In genomic region chr15:67005294-67005996, GRCh38 we compare ENCODE assay signal across 17 cellular contexts. TPM values are rescaled to one million over a fixed set of nuclear protein-coding genes. Genes with fewer than 3 reads are reported as not detected.
DNase-seq lines count a peak whose midpoint lies in the region; ATAC-seq, FAIRE-seq and TF ChIP-seq lines count a peak whose summit lies in the region.
"Had no signal": no experiment of that assay in that cellular context is flagged by ENCODE, and none has a peak within 500 bp of the region (broad histone marks: within the 10 kb centered on the region; RNA-seq: fewer than 3 reads in every experiment).

No MANE protein-coding gene starts in this region.

- no peaks in the 10 kb centered on the region for H3K79me1 ChIP-seq in H1 (ENCODE audit: low read depth, low read length)

- H2AK5ac ChIP-seq in H1 (ENCODE audit: low read depth, low read length): no peak overlapping the region; the same call in 1 of the 2 replicates

- H3K27ac ChIP-seq in HepG2 (ENCODE audit: extremely low read length, insufficient read depth, low read length): no peak overlapping the region
- no peak overlapping the region for H3K27ac ChIP-seq in right lobe of liver
- no peak overlapping the region for H3K27ac ChIP-seq in H1 (ENCODE audit: low read depth, low read length)
- no peak overlapping the region for H3K27ac ChIP-seq in OCI-LY7 (ENCODE audit: low read depth, low read length, poor library complexity, severe bottlenecking)
- H3K27ac ChIP-seq: 22Rv1 had no signal

- H3K56ac ChIP-seq in H1 (replicated peaks; ENCODE audit: insufficient read length, low read depth, low read length): no peak overlapping the region

- H4K20me1 ChIP-seq in HepG2 (ENCODE audit: insufficient read depth, low read length) (no peaks in the 10 kb centered on the region; the same call in 1 of the 2 replicates), H1 (replicated peaks in 1 of 2; ENCODE audit: control insufficient read depth in 1 of 2, insufficient read depth in 2 of 2, low read length in 2 of 2) (no peaks in the 10 kb centered on the region), OCI-LY7 (ENCODE audit: insufficient read depth, low read length) (no peaks in the 10 kb centered on the region)

- DNase-seq in HepG2 (ENCODE audit: low spot score) (no peak), right lobe of liver (no peak), H1 (ENCODE audit: low read depth in 1 of 2, low spot score in 2 of 2) (peak in 1 of 2 experiments; percentile 35), neural crest cell (ENCODE audit: low read depth, low spot score) (no peak), NAMALWA (ENCODE audit: low spot score) (no peak), OCI-LY7 (ENCODE audit: low spot score) (no peak), OCI-M1 (lab: John Stamatoyannopoulos, UW) (no peak)
- DNase-seq: Caco-2; CD8-positive, alpha-beta memory T cell; DND-41; GDM1; GOT3 had no signal

- H3K79me2 ChIP-seq in HepG2 (ENCODE audit: insufficient read depth, low read length): no peaks in the 10 kb centered on the region
- no peaks in the 10 kb centered on the region for H3K79me2 ChIP-seq in H1 (ENCODE audit: control insufficient read depth in 1 of 2, insufficient read depth in 2 of 2, low read length in 2 of 2)
- no peaks in the 10 kb centered on the region for H3K79me2 ChIP-seq in OCI-LY7 (ENCODE audit: insufficient read depth, low read depth, low read length)

- no peak for TF ChIP-seq EP300 in HepG2 (IDR thresholded peaks at IDR 0.05; ENCODE audit: low read depth in 2 of 2, low read length in 2 of 2)
- TF ChIP-seq EP300 in HepG2 (CRISPR knock-in tag; IDR thresholded peaks at IDR 0.05; ENCODE audit: borderline replicate concordance): no peak
- no peak for TF ChIP-seq EP300 in H1 (IDR thresholded peaks at IDR 0.05; ENCODE audit: borderline replicate concordance in 1 of 2, low read depth in 2 of 2, low read length in 2 of 2)

- TF ChIP-seq POLR2A in HepG2 (IDR thresholded peaks at IDR 0.05; ENCODE audit: insufficient read depth in 1 of 2, low read depth in 2 of 2, low read length in 2 of 2) (no peak), right lobe of liver (IDR thresholded peaks at IDR 0.05) (no peak), H1 (IDR thresholded peaks at IDR 0.05; ENCODE audit: control extremely low read depth in 1 of 2, low read depth in 2 of 2, low read length in 2 of 2) (no peak)

- H3K27me3 ChIP-seq in HepG2 (ENCODE audit: control insufficient read depth in 1 of 2, insufficient read depth in 2 of 2, low read length in 2 of 2): no peaks in the 10 kb centered on the region
- no peaks in the 10 kb centered on the region for H3K27me3 ChIP-seq in right lobe of liver
- H3K27me3 ChIP-seq in H1 (replicated peaks in 1 of 4; ENCODE audit: control insufficient read depth in 3 of 4, extremely low read depth in 1 of 4, insufficient read depth in 3 of 4, low read length in 3 of 4): no peaks in the 10 kb centered on the region; a peak in 1 of 7 replicates

- no peak overlapping the region for H3K4me3 Mint-ChIP-seq in neural crest cell
- H3K4me3 Mint-ChIP-seq: CD8-positive, alpha-beta memory T cell had no signal

- intact Hi-C loops in HepG2 (cut with micrococcal nuclease; ENCODE audit: unreplicated experiment): no loop called here
- intact Hi-C loops in right lobe of liver (cut with DNase I): no loop called here
- intact Hi-C loops in OCI-LY7 (cut with micrococcal nuclease; ENCODE audit: unreplicated experiment): no loop called here

- POLR2A ChIA-PET in HepG2 (lab: Yijun Ruan, JAX) (no interaction called here), H1 (lab: Charles Lee; ENCODE audit: partially characterized antibody) (interaction anchor here (0.6 to 0.7 kb wide), 2 partner anchors 12 to 19 kb away, joined by 3 read pairs; no protein-coding TSS in a partner anchor), OCI-LY7 (lab: Charles Lee) (no interaction called here)

- FAIRE-seq in HepG2 (lab: Jason Lieb, UNC) (no peak), H1 (lab: Jason Lieb, UNC) (no peak)
- FAIRE-seq: GM12892, GM19239 had no signal

- WGBS in HepG2 (ENCODE audit: low lambda C conversion rate): 95% methylated on average over 10 of the region's 10 CpGs
- WGBS in right lobe of liver (ENCODE audit: insufficient coverage, low coverage, low lambda C conversion rate, missing lambda C conversion rate): 83% methylated on average over 1 of the region's 10 CpGs
- WGBS in H1 (ENCODE audit: extremely low coverage in 1 of 2, insufficient coverage in 1 of 2, insufficient read length in 1 of 2, insufficient replicate concordance in 2 of 2, low coverage in 1 of 2, low lambda C conversion rate in 2 of 2, missing lambda C conversion rate in 1 of 2), 2 experiments: 94% methylated on average over 10 of the region's 10 CpGs; no CpG with 5 or more reads in 1 of the 2 experiments

- peak overlapping the region; percentile 91; the same call in 1 of the 2 replicates for H2BK20ac ChIP-seq in H1 (ENCODE audit: low read length)

- ATAC-seq in HepG2 (no peak), right lobe of liver (no peak), HG02973 (IDR thresholded peaks at IDR 0.05; ENCODE audit: unreplicated experiment) (no peak)

- no peak overlapping the region for H3K14ac ChIP-seq in H1 (ENCODE audit: insufficient read length)

- H3K9me3 ChIP-seq in HepG2 (ENCODE audit: low read length) (no peaks in the 10 kb centered on the region), right lobe of liver (no peaks in the 10 kb centered on the region), H1 (ENCODE audit: insufficient read depth in 2 of 2, low read depth in 1 of 2, low read length in 1 of 2) (no peaks in the 10 kb centered on the region), OCI-LY7 (ENCODE audit: low read length) (no peaks in the 10 kb centered on the region)
- H3K9me3 ChIP-seq: Caco-2, HAP-1 had no signal

- H3K23ac ChIP-seq in H1 (ENCODE audit: insufficient read length): no peak overlapping the region

- no peak overlapping the region for H3K4me3 ChIP-seq in HepG2 (replicated peaks in 1 of 3; ENCODE audit: insufficient read depth in 1 of 3, low read depth in 2 of 3, low read length in 3 of 3)
- no peak overlapping the region for H3K4me3 ChIP-seq in right lobe of liver
- no peak overlapping the region for H3K4me3 ChIP-seq in H1 (ENCODE audit: extremely low read depth in 1 of 4, insufficient read depth in 2 of 4, low read depth in 3 of 4, low read length in 4 of 4)
- no peak overlapping the region for H3K4me3 ChIP-seq in OCI-LY7 (ENCODE audit: low read depth, low read length, poor library complexity, severe bottlenecking)
- H3K4me3 ChIP-seq: HAP-1 had no signal

- H2BK15ac ChIP-seq in H1 (ENCODE audit: low read length): no peak overlapping the region

- H3K4ac ChIP-seq in H1 (replicated peaks; ENCODE audit: insufficient read length, low read depth, low read length): no peak overlapping the region

- no peak overlapping the region for H2AFZ ChIP-seq in HepG2 (ENCODE audit: low read length)
- no peak overlapping the region for H2AFZ ChIP-seq in H1 (ENCODE audit: low read length)
- H2AFZ ChIP-seq in OCI-LY7 (ENCODE audit: low read length): no peak overlapping the region

- H3K36me3 ChIP-seq in HepG2 (replicated peaks in 1 of 2; ENCODE audit: control insufficient read depth in 1 of 2, insufficient read depth in 2 of 2, low read length in 2 of 2) (no peaks in the 10 kb centered on the region), right lobe of liver (no peaks in the 10 kb centered on the region), H1 (ENCODE audit: control insufficient read depth in 2 of 4, insufficient read depth in 4 of 4, low read length in 3 of 4) (no peaks in the 10 kb centered on the region), OCI-LY7 (ENCODE audit: insufficient read depth, low read length) (no peaks in the 10 kb centered on the region)
- H3K36me3 ChIP-seq: HAP-1 had no signal

- H2BK120ac ChIP-seq in H1 (replicated peaks; ENCODE audit: low read depth, low read length): no peak overlapping the region

- H2BK12ac ChIP-seq in H1 (ENCODE audit: low read depth, low read length): no peak overlapping the region

- H3K9ac ChIP-seq in HepG2 (ENCODE audit: insufficient read depth, low read depth, low read length): no peak overlapping the region
- no peak overlapping the region for H3K9ac ChIP-seq in H1 (replicated peaks in 1 of 4; ENCODE audit: extremely low read depth in 1 of 4, low read depth in 3 of 4, low read length in 3 of 4)

- H3K4me1 ChIP-seq in HepG2 (ENCODE audit: insufficient read depth, low read length) (peaks cover 19% of the 10 kb centered on the region), right lobe of liver (peaks cover 0 to 12% (median 0%) of the 10 kb centered on the region in 4 donors), H1 (replicated peaks in 1 of 4; ENCODE audit: control insufficient read depth in 3 of 4, insufficient read depth in 4 of 4, low read length in 3 of 4) (no peaks in the 10 kb centered on the region), OCI-LY7 (ENCODE audit: insufficient read depth, low read length, poor library complexity, severe bottlenecking) (no peaks in the 10 kb centered on the region)
- H3K4me1 ChIP-seq: HAP-1 had no signal

- TF ChIP-seq CTCF in HepG2 (CRISPR knock-in tag; IDR thresholded peaks at IDR 0.05) (no peak), right lobe of liver (IDR thresholded peaks at IDR 0.05) (no peak), H1 (IDR thresholded peaks at IDR 0.05; ENCODE audit: control extremely low read depth in 1 of 3, insufficient read depth in 1 of 3, low read depth in 1 of 3, low read length in 3 of 3) (no peak), neural crest cell (conservative IDR thresholded peaks at IDR 0.05) (no peak), OCI-LY7 (conservative IDR thresholded peaks at IDR 0.05; ENCODE audit: low read length) (no peak)

- no peaks in the 10 kb centered on the region for H3K9me3 Mint-ChIP-seq in neural crest cell
- H3K9me3 Mint-ChIP-seq: CD8-positive, alpha-beta memory T cell had no signal

- CTCF ChIA-PET in HepG2 (lab: Yijun Ruan, JAX; ENCODE audit: low intra/inter-chr PET ratio, low total read pairs): no interaction called here
- CTCF ChIA-PET in H1 (lab: Charles Lee; ENCODE audit: partially characterized antibody): interaction anchor here (0.6 to 1.9 kb wide), 4 partner anchors 10 to 102 kb away, joined by 3 to 5 read pairs (median 4); no protein-coding TSS in a partner anchor
- CTCF ChIA-PET in OCI-LY7 (lab: Charles Lee; ENCODE audit: unreplicated experiment): no interaction called here

- peak overlapping the region; percentile 44 for H3K27ac Mint-ChIP-seq in neural crest cell (ENCODE audit: unreplicated experiment)

- no peaks in the 10 kb centered on the region for H3K27me3 Mint-ChIP-seq in neural crest cell (ENCODE audit: low read depth)

- BruUV-seq in HepG2 (replicated peaks; lab: Mats Ljungman, UMichigan) (no TSS peak), OCI-LY7 (replicated peaks; lab: Mats Ljungman, UMichigan) (no TSS peak)

- no peaks in the 10 kb centered on the region for H3K36me3 Mint-ChIP-seq in neural crest cell (ENCODE audit: low read depth)
- H3K36me3 Mint-ChIP-seq: CD8-positive, alpha-beta memory T cell had no signal

- TF ChIP-seq RAD21 in HepG2 (CRISPR knock-in tag; IDR thresholded peaks at IDR 0.05) (no peak), H1 (IDR thresholded peaks at IDR 0.05 in 1 of 2, conservative IDR thresholded peaks at IDR 0.05 in 1 of 2; ENCODE audit: low read depth in 2 of 2, low read length in 2 of 2) (no peak)

- H3K18ac ChIP-seq in H1 (ENCODE audit: extremely low read depth, low read length): no peak overlapping the region

- H4K5ac ChIP-seq in H1 (ENCODE audit: insufficient read length, low read depth, low read length): no peak overlapping the region

- in situ Hi-C loops in HepG2 (cut with HindIII; ENCODE audit: extremely low pct_ligation_motif_present, low pct_unique_long_range_greater_than_20kb): no loop called here

- no peak overlapping the region for H4K91ac ChIP-seq in H1 (replicated peaks; ENCODE audit: insufficient read length, low read length)

- no peaks in the 10 kb centered on the region for H3K23me2 ChIP-seq in H1 (ENCODE audit: low read depth, low read length)

- H3K4me2 ChIP-seq in HepG2 (ENCODE audit: low read depth, low read length): no peak overlapping the region
- H3K4me2 ChIP-seq in H1 (ENCODE audit: insufficient read depth in 1 of 2, low read depth in 2 of 2, low read length in 2 of 2): no peak overlapping the region
- H3K4me2 ChIP-seq in OCI-LY7 (ENCODE audit: low read length): no peak overlapping the region

- no peak overlapping the region for H2BK5ac ChIP-seq in H1 (ENCODE audit: low read depth, low read length)

- peaks cover 14% of the 10 kb centered on the region for H3K4me1 Mint-ChIP-seq in neural crest cell

- H3K9me2 ChIP-seq in OCI-LY7 (ENCODE audit: insufficient read depth, low read length): no peaks in the 10 kb centered on the region

- no peak overlapping the region for H4K8ac ChIP-seq in H1 (ENCODE audit: extremely low read depth, insufficient read depth, low read length)

RNA-seq across cellular contexts. Expression of gene SMAD3, which starts 60.0 kb away (rescaled TPM):
- total RNA-seq in HepG2 (2016; rRNA removed; fragmentation: Illumina TruSeq; extraction: Trizol): 8.6 and 10.0 TPM in 2 replicates
- total RNA-seq in HepG2 (2016; cell fraction: cytosol; rRNA removed; fragmentation: Illumina TruSeq; extraction: Trizol; ENCODE audit: low read depth): 5.9 and 6.9 TPM in 2 replicates
- 8.6 and 9.2 TPM in 2 replicates for total RNA-seq in HepG2 (2016; cell fraction: insoluble cytoplasmic fraction; rRNA removed; fragmentation: Illumina TruSeq; extraction: Trizol)
- 6.1 and 6.5 TPM in 2 replicates for total RNA-seq in HepG2 (2016; cell fraction: membrane; rRNA removed; fragmentation: Illumina TruSeq; extraction: Trizol)
- total RNA-seq in HepG2 (2016; cell fraction: nucleus; rRNA removed; fragmentation: Illumina TruSeq; extraction: Trizol): 15.6 and 16.8 TPM in 2 replicates
- 56.3 and 59.1 TPM in 2 replicates for polyA plus RNA-seq in HepG2 (2011; rRNA removed)
- polyA plus RNA-seq in HepG2 (2011; cell fraction: cytosol; rRNA removed): 15.3 and 17.1 TPM in 2 replicates
- 92.6 and 110 TPM in 2 replicates for polyA plus RNA-seq in HepG2 (2011; cell fraction: nucleus; rRNA removed)
- 27.7 and 30.7 TPM in 2 replicates for polyA plus RNA-seq in HepG2 (2012)
- 0.69 and 1.4 TPM in 2 replicates for polyA plus RNA-seq in HepG2 (2016; cell fraction: cytosol; fragmentation: Illumina TruSeq; extraction: Trizol; ENCODE audit: low read depth)
- polyA plus RNA-seq in HepG2 (2016; cell fraction: insoluble cytoplasmic fraction; fragmentation: Illumina TruSeq; extraction: Trizol; ENCODE audit: low read depth): 9.8 and 12.0 TPM in 2 replicates
- 2.7 and 3.7 TPM in 2 replicates for polyA plus RNA-seq in HepG2 (2016; cell fraction: membrane; fragmentation: Illumina TruSeq; extraction: Trizol; ENCODE audit: low read depth)
- 25.8 and 26.1 TPM in 2 replicates for polyA plus RNA-seq in HepG2 (2016; cell fraction: nucleus; fragmentation: Illumina TruSeq; extraction: Trizol; ENCODE audit: insufficient read depth, low read depth)
- polyA minus RNA-seq in HepG2 (2011; rRNA and poly(A)+ RNA removed; ENCODE audit: low replicate concordance): 37.4 and 65.9 TPM in 2 replicates
- 17.8 and 26.2 TPM in 2 replicates for polyA minus RNA-seq in HepG2 (2011; cell fraction: cytosol; rRNA and poly(A)+ RNA removed)
- polyA minus RNA-seq in HepG2 (2011; cell fraction: nucleus; rRNA and poly(A)+ RNA removed): 43.8 and 50.1 TPM in 2 replicates
- total RNA-seq in right lobe of liver: 10 to 100 TPM in 5 of 6 experiments, 1 to 10 TPM in 1; 9.2 to 34.0 (median 14.4) TPM
- total RNA-seq in H1 (2021; fragmentation: NEBNext Ultra II Directional; extraction: Animal tissue kit (Norgen Biotek cat#: 25700)): 11.1 and 12.4 TPM in 2 replicates
- 10.1 and 17.3 TPM in 2 replicates for polyA plus RNA-seq in H1 (2011; rRNA removed)
- polyA plus RNA-seq in H1 (2011; cell fraction: cytosol; rRNA removed): 9.1 TPM
- polyA plus RNA-seq in H1 (2011; cell fraction: nucleus; rRNA removed): 41.6 TPM
- 7.8 to 10.4 TPM (median 8.7 TPM) in 4 replicates for polyA plus RNA-seq in H1 (2012, experiment 1 of 2)
- polyA plus RNA-seq in H1 (2012, experiment 2 of 2): 5.0 TPM
- 13.2 TPM for polyA plus RNA-seq in H1 (2013, experiment 1 of 2)
- 11.1 TPM for polyA plus RNA-seq in H1 (2013, experiment 2 of 2)
- polyA minus RNA-seq in H1 (2011; rRNA and poly(A)+ RNA removed): 16.5 and 18.3 TPM in 2 replicates
- polyA minus RNA-seq in H1 (2011; cell fraction: cytosol; rRNA and poly(A)+ RNA removed): 12.3 TPM
- polyA minus RNA-seq in H1 (2011; cell fraction: nucleus; rRNA and poly(A)+ RNA removed): 14.3 TPM
- total RNA-seq in neural crest cell: 39.5 and 44.8 TPM in 2 replicates
- total RNA-seq in OCI-LY7 (2014; rRNA removed; shearing (Covaris generic)): 32.8 and 41.2 TPM in 2 replicates
- 77.8 and 84.5 TPM in 2 replicates for total RNA-seq in OCI-LY7 (2022)
